ENCODE assay signal across 29 cellular contexts in the genomic region with DNA sequence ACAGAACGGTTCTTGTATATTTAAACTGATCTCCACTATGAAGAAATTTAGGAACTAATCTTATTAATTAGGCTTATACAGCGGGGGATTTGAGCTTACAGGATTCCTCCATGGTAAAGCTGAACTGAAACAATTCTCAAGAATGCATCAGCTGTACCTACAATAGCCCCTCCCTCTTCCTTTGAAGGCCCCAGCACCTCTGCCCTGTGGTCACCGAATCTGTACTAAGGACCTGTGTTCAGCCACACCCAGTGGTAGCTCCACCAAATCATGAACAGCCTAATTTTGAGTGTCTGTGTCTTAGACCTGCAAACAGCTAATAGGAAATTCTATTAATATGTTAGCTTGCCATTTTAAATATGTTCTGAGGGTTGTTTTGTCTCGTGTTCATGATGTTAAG.
"Had no signal": no experiment of that assay in that cellular context is flagged by ENCODE, and none has a peak within 500 bp of the region (broad histone marks: within the 10 kb centered on the region; RNA-seq: fewer than 3 reads in every experiment).

No MANE protein-coding gene starts in this region.

- H3K4me1 ChIP-seq: esophagus squamous epithelium, left lung, parathyroid adenoma, right lobe of liver, suprapubic skin, transverse colon, upper lobe of right lung, uterus had no signal

- H3K9me3 Mint-ChIP-seq: effector memory CD8-positive, alpha-beta T cell; mesothelial cell of epicardium; naive B cell; natural killer cell treated with Interleukin-12 subunit alpha and Interleukin-12 subunit beta and Interleukin-15 and Interleukin-18, amount 100 ng/mL, for 72 hours; neural crest cell; stimulated activated naive CD8-positive, alpha-beta T cell treated with anti-CD3 and anti-CD28 coated beads, Interleukin-15, amount 100 ng/mL, for 72 hours had no signal

- H2AFZ ChIP-seq: parathyroid adenoma had no signal

- ATAC-seq: effector memory CD8-positive, alpha-beta T cell; heart right ventricle; left cardiac atrium; left lung; mucosa of descending colon; natural killer cell treated with Interleukin-12 subunit alpha and Interleukin-12 subunit beta and Interleukin-15 and Interleukin-18, amount 100 ng/mL, for 72 hours; right lobe of liver; stimulated activated naive CD8-positive, alpha-beta T cell treated with anti-CD3 and anti-CD28 coated beads, Interleukin-15, amount 100 ng/mL, for 72 hours; upper lobe of right lung had no signal

- H3K9me3 ChIP-seq: esophagus squamous epithelium, heart right ventricle, left lung, mucosa of descending colon, right lobe of liver, suprapubic skin, transverse colon, upper lobe of right lung, uterus had no signal

- H3K79me2 ChIP-seq: parathyroid adenoma had no signal

- H3K27me3 ChIP-seq: left lung, right lobe of liver, suprapubic skin, transverse colon, upper lobe of right lung, uterus had no signal

- H3K4me3 Mint-ChIP-seq: effector memory CD8-positive, alpha-beta T cell; mesothelial cell of epicardium; naive B cell; natural killer cell treated with Interleukin-12 subunit alpha and Interleukin-12 subunit beta and Interleukin-15 and Interleukin-18, amount 100 ng/mL, for 72 hours; neural crest cell; stimulated activated naive CD8-positive, alpha-beta T cell treated with anti-CD3 and anti-CD28 coated beads, Interleukin-15, amount 100 ng/mL, for 72 hours had no signal

- H3K27ac ChIP-seq: esophagus squamous epithelium, heart right ventricle, left lung, parathyroid adenoma, right lobe of liver, suprapubic skin, transverse colon, upper lobe of right lung, uterus had no signal

- DNase-seq: effector memory CD8-positive, alpha-beta T cell; erythroblast; esophagus squamous epithelium; foreskin melanocyte; glutamatergic neuron; heart right ventricle; hippocampal formation; left cardiac atrium; left lung; mesenchymal stem cell; mucosa of descending colon; naive B cell; right lobe of liver; small intestine; stimulated activated CD4-positive, alpha-beta T cell treated with anti-CD3 and anti-CD28 coated beads, Interleukin-15, amount 100 ng/mL, for 24 hours; stimulated activated CD4-positive, alpha-beta T cell treated with anti-CD3 and anti-CD28 coated beads, Interleukin-2, amount 100 ng/mL, for 48 hours; stimulated activated naive CD4-positive, alpha-beta T cell; stimulated activated naive CD8-positive, alpha-beta T cell treated with anti-CD3 and anti-CD28 coated beads, Interleukin-15, amount 100 ng/mL, for 72 hours; transverse colon; upper lobe of right lung; uterus had no signal

- H3K36me3 ChIP-seq: esophagus squamous epithelium, heart right ventricle, left lung, suprapubic skin, transverse colon, upper lobe of right lung, uterus had no signal

- H3K4me3 ChIP-seq: esophagus squamous epithelium, heart right ventricle, left lung, mucosa of descending colon, right lobe of liver, suprapubic skin, transverse colon, upper lobe of right lung, uterus had no signal

- H3K27ac Mint-ChIP-seq: effector memory CD8-positive, alpha-beta T cell; mesothelial cell of epicardium; naive B cell; natural killer cell treated with Interleukin-12 subunit alpha and Interleukin-12 subunit beta and Interleukin-15 and Interleukin-18, amount 100 ng/mL, for 72 hours; progenitor cell of endocrine pancreas; stimulated activated naive CD8-positive, alpha-beta T cell treated with anti-CD3 and anti-CD28 coated beads, Interleukin-15, amount 100 ng/mL, for 72 hours had no signal

- H3K4me1 Mint-ChIP-seq: mesothelial cell of epicardium; stimulated activated naive CD8-positive, alpha-beta T cell treated with anti-CD3 and anti-CD28 coated beads, Interleukin-15, amount 100 ng/mL, for 72 hours had no signal

- FAIRE-seq: endometrium, islet of Langerhans, small intestine had no signal

- H3K36me3 Mint-ChIP-seq: mesothelial cell of epicardium; naive B cell; natural killer cell treated with Interleukin-12 subunit alpha and Interleukin-12 subunit beta and Interleukin-15 and Interleukin-18, amount 100 ng/mL, for 72 hours had no signal

- H3K9ac ChIP-seq: parathyroid adenoma had no signal

- H3K27me3 Mint-ChIP-seq: progenitor cell of endocrine pancreas had no signal
